In genomic region chr1:152906023-152906565, GRCh38 we compare ENCODE assay signal across 1 cellular context.
TF ChIP-seq lines count a peak whose summit lies in the region.

No MANE protein-coding gene starts in this region.

TF ChIP-seq in IMR-90, 13 proteins besides CTCF, POLR2A, EP300 and RAD21:
- TF ChIP-seq CEBPB (IDR thresholded peaks at IDR 0.05; ENCODE audit: low read depth, low read length) (no peak), NFE2L2 (IDR thresholded peaks at IDR 0.05; ENCODE audit: low read depth, low read length) (no peak)
